ENCODE assay signal across 9 cellular contexts in genomic region chr19:48111280-48111679, GRCh38. TPM values are rescaled to one million over a fixed set of nuclear protein-coding genes. Genes with fewer than 3 reads are reported as not detected.
DNase-seq lines count a peak whose midpoint lies in the region; ATAC-seq, FAIRE-seq and TF ChIP-seq lines count a peak whose summit lies in the region.
"Had no signal": no experiment of that assay in that cellular context is flagged by ENCODE, and none has a peak within 500 bp of the region (broad histone marks: within the 10 kb centered on the region; RNA-seq: fewer than 3 reads in every experiment).

No MANE protein-coding gene starts in this region.

- ATAC-seq in left lobe of liver (no peak), HG03025 (IDR thresholded peaks at IDR 0.05; ENCODE audit: low FRiP score, unreplicated experiment) (no peak), GM19397 (IDR thresholded peaks at IDR 0.05; ENCODE audit: unreplicated experiment) (no peak)

- peak overlapping the region; percentile 84 for H3K9ac ChIP-seq in astrocyte (ENCODE audit: low read length)

- H3K4me2 ChIP-seq in astrocyte (ENCODE audit: low read length) = peak overlapping the region; percentile 92

- no peaks in the 10 kb centered on the region for H3K79me2 ChIP-seq in ACC112 (ENCODE audit: control insufficient read depth, insufficient read depth, low read length, unreplicated experiment)
- no peaks in the 10 kb centered on the region for H3K79me2 ChIP-seq in astrocyte (ENCODE audit: insufficient read depth, low read length)

- no peak for DNase-seq in astrocyte (ENCODE audit: low read depth)
- no peak for DNase-seq in left lobe of liver (ENCODE audit: low spot score)
- DNase-seq in activated CD4-positive, CD25-positive, alpha-beta regulatory T cell treated with anti-CD3 and anti-CD28 coated beads, Interleukin-2, amount 50 U/mL, for 72 hours = no peak

- peaks cover 4% of the 10 kb centered on the region for H3K36me3 Mint-ChIP-seq in astrocyte (ENCODE audit: low read depth, unreplicated experiment)

- no peak for TF ChIP-seq EP300 in Ishikawa (IDR thresholded peaks at IDR 0.05; ENCODE audit: borderline replicate concordance)

- H3K9me3 Mint-ChIP-seq in astrocyte (ENCODE audit: unreplicated experiment) = no peaks in the 10 kb centered on the region

- H3K9me3 ChIP-seq in astrocyte (ENCODE audit: insufficient read depth, low read depth, low read length) (no peaks in the 10 kb centered on the region), mesodermal cell (ENCODE audit: control insufficient read depth, low read length) (no peaks in the 10 kb centered on the region)

- H3K36me3 ChIP-seq in ACC112 (ENCODE audit: insufficient read depth, low read length) (no peaks in the 10 kb centered on the region), astrocyte (ENCODE audit: insufficient read depth, low read length) (no peaks in the 10 kb centered on the region), mesodermal cell (ENCODE audit: control insufficient read depth, insufficient read depth, low read length) (peaks cover 16% of the 10 kb centered on the region)

- H2AFZ ChIP-seq in ACC112 (ENCODE audit: low read length, unreplicated experiment) (no peak overlapping the region), astrocyte (ENCODE audit: low read depth, low read length) (no peak overlapping the region)

- no peak for TF ChIP-seq RAD21 in Ishikawa (IDR thresholded peaks at IDR 0.05; ENCODE audit: low read depth)

- H3K4me3 ChIP-seq in ACC112 (ENCODE audit: low read depth, low read length) (peak overlapping the region; percentile 72; the same call in 1 of the 2 replicates), astrocyte (ENCODE audit: insufficient read depth, low read depth, low read length) (no peak overlapping the region), mesodermal cell (ENCODE audit: extremely low read depth, insufficient read depth, low read length, poor library complexity, severe bottlenecking) (no peak overlapping the region)

- H3K27me3 Mint-ChIP-seq in astrocyte (ENCODE audit: low read depth, unreplicated experiment) = no peaks in the 10 kb centered on the region

- H3K27ac ChIP-seq in ACC112 (ENCODE audit: low read depth, low read length) = peak overlapping the region; percentile 81; the same call in 1 of the 2 replicates
- no peak overlapping the region for H3K27ac ChIP-seq in astrocyte (ENCODE audit: low read depth, low read length)
- peak overlapping the region; percentile 86 for H3K27ac ChIP-seq in mesodermal cell (ENCODE audit: low read depth, low read length, severe bottlenecking)

- H3K27me3 ChIP-seq in ACC112 (ENCODE audit: insufficient read depth, low read length) (no peaks in the 10 kb centered on the region), astrocyte (ENCODE audit: insufficient read depth, low read length) (no peaks in the 10 kb centered on the region)

- peaks cover 3% of the 10 kb centered on the region for H3K4me1 Mint-ChIP-seq in astrocyte (ENCODE audit: low read depth, unreplicated experiment)

- H4K20me1 ChIP-seq in astrocyte (ENCODE audit: insufficient read depth, low read length) = no peaks in the 10 kb centered on the region

- FAIRE-seq in astrocyte (lab: Jason Lieb, UNC) = no peak
- FAIRE-seq: TTC549 had no signal

- 96% methylated on average over 4 of the region's 7 CpGs; no CpG with 5 or more reads in 1 of the 2 experiments for WGBS in mesodermal cell (ENCODE audit: insufficient coverage in 2 of 2), 2 experiments

- H3K27ac Mint-ChIP-seq in astrocyte (ENCODE audit: unreplicated experiment) = no peak overlapping the region

- TF ChIP-seq CTCF in astrocyte (IDR thresholded peaks at IDR 0.05; ENCODE audit: insufficient read depth, low read depth, low read length) = no peak

- no peak overlapping the region for H3K4me3 Mint-ChIP-seq in astrocyte (ENCODE audit: unreplicated experiment)

- H3K4me1 ChIP-seq in ACC112 (ENCODE audit: control insufficient read depth, insufficient read depth, low read length, unreplicated experiment) = no peaks in the 10 kb centered on the region
- peaks cover 6% of the 10 kb centered on the region for H3K4me1 ChIP-seq in astrocyte (ENCODE audit: insufficient read depth, low read length)
- H3K4me1 ChIP-seq in mesodermal cell (ENCODE audit: control insufficient read depth, insufficient read depth, low read length, poor library complexity, severe bottlenecking) = peaks cover 13% of the 10 kb centered on the region

TF ChIP-seq in Ishikawa, 13 proteins besides CTCF, POLR2A, EP300 and RAD21:
- TF ChIP-seq TCF12 (IDR thresholded peaks at IDR 0.05; ENCODE audit: low read depth) (no peak), ZBTB7A (IDR thresholded peaks at IDR 0.05; ENCODE audit: low read depth) (no peak), USF1 (IDR thresholded peaks at IDR 0.05) (peak; percentile 90), NFIC (IDR thresholded peaks at IDR 0.05) (no peak)

RNA-seq across cellular contexts. Expression of gene PLA2G4C, which starts 0.7 kb away (rescaled TPM):
- total RNA-seq in astrocyte (4.1 TPM in 2 replicates), left lobe of liver (4.5 TPM)
- 3.2 TPM for polyA plus RNA-seq in mesodermal cell (2013, experiment 1 of 2)
- polyA plus RNA-seq in mesodermal cell (2013, experiment 2 of 2) = 3.0 TPM

RNA-seq across cellular contexts. Expression of gene LIG1, which starts 58.9 kb away (rescaled TPM):
- total RNA-seq in astrocyte (16.8 and 19.2 TPM in 2 replicates), left lobe of liver (9.8 TPM)
- polyA plus RNA-seq in mesodermal cell (2013, experiment 1 of 2) = 50.8 TPM
- polyA plus RNA-seq in mesodermal cell (2013, experiment 2 of 2) = 53.6 TPM

RNA-seq across cellular contexts. Expression of gene ZSWIM9, which starts 59.2 kb away (rescaled TPM):
- total RNA-seq in astrocyte (4.7 TPM in 2 replicates), left lobe of liver (3.2 TPM)
- polyA plus RNA-seq in mesodermal cell (2013, experiment 1 of 2) = 5.4 TPM
- polyA plus RNA-seq in mesodermal cell (2013, experiment 2 of 2) = 4.1 TPM
